12 cellular contexts compared by ENCODE assay signal in genomic region chr9:77916410-77916819, GRCh38.
DNase-seq lines count a peak whose midpoint lies in the region; ATAC-seq, FAIRE-seq and TF ChIP-seq lines count a peak whose summit lies in the region.
"Had no signal": no experiment of that assay in that cellular context is flagged by ENCODE, and none has a peak within 500 bp of the region (broad histone marks: within the 10 kb centered on the region; RNA-seq: fewer than 3 reads in every experiment).

No MANE protein-coding gene starts in this region.

- no TSS peak for BruUV-seq in endothelial cell of umbilical vein (replicated peaks; lab: Mats Ljungman, UMichigan)

- FAIRE-seq in endothelial cell of umbilical vein (lab: Jason Lieb, UNC) = peak; percentile 44
- FAIRE-seq: bronchial epithelial cell had no signal

- POLR2A ChIA-PET in endothelial cell of umbilical vein (lab: Charles Lee) (no interaction called here), SK-N-SH (lab: Yijun Ruan, JAX) (no interaction called here)

- peaks cover 2 to 12% of the 10 kb centered on the region in 2 experiments for H3K36me3 ChIP-seq in endothelial cell of umbilical vein (ENCODE audit: control insufficient read depth in 2 of 2, extremely low read depth in 1 of 2, insufficient read depth in 2 of 2, low read length in 2 of 2)
- peaks cover 17 to 20% of the 10 kb centered on the region in 2 experiments for H3K36me3 ChIP-seq in SK-N-SH (replicated peaks in 1 of 2; ENCODE audit: control insufficient read depth in 1 of 2, insufficient read depth in 2 of 2, low read length in 1 of 2)

- peaks cover 2% of the 10 kb centered on the region for H3K9me1 ChIP-seq in endothelial cell of umbilical vein (replicated peaks; ENCODE audit: control insufficient read depth, extremely low read depth, insufficient read depth, low read length)

- ATAC-seq in HG03520 (IDR thresholded peaks at IDR 0.05; ENCODE audit: unreplicated experiment) (peak; percentile 53), left ventricle myocardium superior (no peak)

- H4K20me1 ChIP-seq in endothelial cell of umbilical vein (replicated peaks; ENCODE audit: control insufficient read depth, extremely low read depth, insufficient read depth, low read length) (no peaks in the 10 kb centered on the region), SK-N-SH (ENCODE audit: insufficient read depth) (no peaks in the 10 kb centered on the region)

- no peak for TF ChIP-seq EP300 in SK-N-SH (IDR thresholded peaks at IDR 0.05; ENCODE audit: borderline replicate concordance in 1 of 2, low read depth in 1 of 2, low read length in 1 of 2)

- H3K4me2 ChIP-seq in endothelial cell of umbilical vein (ENCODE audit: insufficient read depth, low read length) (no peak overlapping the region), SK-N-SH (no peak overlapping the region)

- no peak for TF ChIP-seq POLR2A in endothelial cell of umbilical vein (IDR thresholded peaks at IDR 0.05; ENCODE audit: low read depth, low read length)

- H3K4me3 ChIP-seq in endothelial cell of umbilical vein (replicated peaks in 1 of 3; ENCODE audit: insufficient read depth in 1 of 3, low read depth in 1 of 3, low read length in 3 of 3) (no peak overlapping the region), SK-N-SH (ENCODE audit: low read depth in 2 of 2, low read length in 1 of 2) (no peak overlapping the region)

- dilution Hi-C loops in endothelial cell of umbilical vein (cut with MboI; ENCODE audit: extremely low pct_ligation_motif_present, low sequenced_read_pairs) = no loop called here

- CTCF ChIA-PET in endothelial cell of umbilical vein (lab: Charles Lee) (interaction anchor here (1.8 kb wide), 1 partner anchor 61 kb away, joined by 5 read pairs; no protein-coding TSS in a partner anchor), SK-N-SH (lab: Yijun Ruan, JAX) (interaction anchor here (0.9 to 1.9 kb wide), 2 partner anchors 19 to 119 kb away, joined by 3 to 6 read pairs; no protein-coding TSS in a partner anchor)

- DNase-seq in GM13977 (ENCODE audit: low spot score) = peak; percentile 18
- DNase-seq in GM20000 (ENCODE audit: low spot score) = peak; percentile 19
- peak; percentile 67 for DNase-seq in endothelial cell of umbilical vein (ENCODE audit: low read depth, low spot score)
- DNase-seq in NCI-H146 (lab: John Stamatoyannopoulos, UW) = no peak
- DNase-seq in stimulated activated CD4-positive, alpha-beta T cell treated with anti-CD3 and anti-CD28 coated beads, Interleukin-2, amount 100 ng/mL, for 24 hours = no peak
- DNase-seq in left ventricle myocardium superior = no peak
- no peak for DNase-seq in SK-N-SH
- DNase-seq: Caco-2, KG1, NCI-H69 had no signal

- TF ChIP-seq CTCF in GM13977 (IDR thresholded peaks at IDR 0.05; ENCODE audit: extremely low read depth, insufficient read depth, missing control alignments) (no peak), GM20000 (IDR thresholded peaks at IDR 0.05; ENCODE audit: extremely low read depth, missing control alignments) (no peak), endothelial cell of umbilical vein (IDR thresholded peaks at IDR 0.05; ENCODE audit: extremely low read depth in 1 of 2, insufficient read depth in 1 of 2, low read depth in 1 of 2, low read length in 2 of 2) (no peak), SK-N-SH (IDR thresholded peaks at IDR 0.05) (no peak)

- WGBS in SK-N-SH (ENCODE audit: low lambda C conversion rate) = 93% methylated on average over 4 of the region's 4 CpGs

- H3K27me3 ChIP-seq in endothelial cell of umbilical vein (ENCODE audit: control insufficient read depth in 2 of 2, insufficient read depth in 2 of 2, low read length in 2 of 2) = no peaks in the 10 kb centered on the region
- H3K27me3 ChIP-seq in SK-N-SH (ENCODE audit: insufficient read depth) = no peaks in the 10 kb centered on the region

- H3K79me2 ChIP-seq in endothelial cell of umbilical vein (ENCODE audit: control insufficient read depth, insufficient read depth, low read length) (peaks cover 47% of the 10 kb centered on the region), SK-N-SH (ENCODE audit: insufficient read depth) (peaks cover 42% of the 10 kb centered on the region)

- intact Hi-C loops in endothelial cell of umbilical vein (cut with micrococcal nuclease) (loop anchor here (5.0 kb wide), 1 partner anchor 116 kb away; the partner anchor contains the start of gene GNAQ), left ventricle myocardium superior (cut with micrococcal nuclease) (no loop called here)

- no peaks in the 10 kb centered on the region for H3K9me2 ChIP-seq in SK-N-SH

- no peak for TF ChIP-seq RAD21 in SK-N-SH (IDR thresholded peaks at IDR 0.05; ENCODE audit: low read length)

- peaks cover 14% of the 10 kb centered on the region for H3F3A ChIP-seq in SK-N-SH (replicated peaks; ENCODE audit: insufficient read depth)

- H3K9ac ChIP-seq in endothelial cell of umbilical vein (replicated peaks; ENCODE audit: extremely low read depth, insufficient read depth, low read length) = no peak overlapping the region
- no peak overlapping the region for H3K9ac ChIP-seq in SK-N-SH

- H2AFZ ChIP-seq in endothelial cell of umbilical vein (ENCODE audit: low read depth, low read length) = no peak overlapping the region
- H2AFZ ChIP-seq in SK-N-SH (ENCODE audit: low read depth) = no peak overlapping the region

- H3K4me1 ChIP-seq in endothelial cell of umbilical vein (ENCODE audit: control insufficient read depth, extremely low read depth, insufficient read depth, low read length) = peaks cover 6% of the 10 kb centered on the region
- peaks cover 0 to 4% of the 10 kb centered on the region in 2 experiments; a peak in 2 of 4 replicates for H3K4me1 ChIP-seq in SK-N-SH (ENCODE audit: control insufficient read depth in 1 of 2, insufficient read depth in 2 of 2, low read depth in 1 of 2, low read length in 1 of 2)
- H3K4me1 ChIP-seq: Caco-2 had no signal

- H3K27ac ChIP-seq in endothelial cell of umbilical vein (ENCODE audit: insufficient read depth, low read depth, low read length) (no peak overlapping the region), SK-N-SH (ENCODE audit: low read depth in 2 of 2, low read length in 1 of 2) (no peak overlapping the region)

- H3K9me3 ChIP-seq in endothelial cell of umbilical vein (replicated peaks; ENCODE audit: control insufficient read depth, insufficient read depth, low read length) = no peaks in the 10 kb centered on the region
- no peaks in the 10 kb centered on the region for H3K9me3 ChIP-seq in SK-N-SH
- H3K9me3 ChIP-seq: Caco-2 had no signal

- in situ Hi-C loops in GM13977 (cut with MboI; ENCODE audit: low pct_unique_long_range_greater_than_20kb, low sequenced_read_pairs, unreplicated experiment) = no loop called here

TF ChIP-seq in endothelial cell of umbilical vein, 7 proteins besides CTCF, POLR2A, EP300 and RAD21:
- TF ChIP-seq GATA2 (IDR thresholded peaks at IDR 0.05; ENCODE audit: insufficient read depth, insufficient read length, low read depth, low read length) (no peak), FOS (IDR thresholded peaks at IDR 0.05; ENCODE audit: borderline replicate concordance, insufficient read depth, low read length) (no peak), MYC (IDR thresholded peaks at IDR 0.05; ENCODE audit: low read depth, low read length) (no peak), POLR2AphosphoS5 (IDR thresholded peaks at IDR 0.05; ENCODE audit: insufficient read depth, low read depth, low read length) (no peak), JUN (IDR thresholded peaks at IDR 0.05; ENCODE audit: borderline replicate concordance, insufficient read depth, insufficient read length, low read depth) (no peak), EZH2 (IDR thresholded peaks at IDR 0.05; ENCODE audit: borderline replicate concordance, low read depth, low read length, severe bottlenecking) (no peak)
- TF ChIP-seq, protein P1, sequence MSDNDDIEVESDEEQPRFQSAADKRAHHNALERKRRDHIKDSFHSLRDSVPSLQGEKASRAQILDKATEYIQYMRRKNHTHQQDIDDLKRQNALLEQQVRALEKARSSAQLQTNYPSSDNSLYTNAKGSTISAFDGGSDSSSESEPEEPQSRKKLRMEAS (IDR thresholded peaks at IDR 0.05; ENCODE audit: insufficient read depth, insufficient read length) = no peak
TF ChIP-seq in endothelial cell of umbilical vein: peak in this region for 0.

TF ChIP-seq in SK-N-SH, 30 proteins besides CTCF, POLR2A, EP300 and RAD21 (continues in another document):
- TF ChIP-seq FOSL2 (IDR thresholded peaks at IDR 0.05; ENCODE audit: borderline replicate concordance, low read depth) (no peak), ZBTB33 (IDR thresholded peaks at IDR 0.05; ENCODE audit: borderline replicate concordance, low read depth) (no peak), TEAD4 (IDR thresholded peaks at IDR 0.05; ENCODE audit: borderline replicate concordance, insufficient read depth) (no peak), EZH2phosphoT487 (IDR thresholded peaks at IDR 0.05; ENCODE audit: borderline replicate concordance, low read depth) (no peak), POLR2AphosphoS5 (IDR thresholded peaks at IDR 0.05; ENCODE audit: low read depth, low read length) (no peak), TCF12 (IDR thresholded peaks at IDR 0.05) (no peak), GABPA (IDR thresholded peaks at IDR 0.05; ENCODE audit: low read depth) (no peak), MEF2A (IDR thresholded peaks at IDR 0.05; ENCODE audit: borderline replicate concordance, low read depth) (no peak), MXI1 (IDR thresholded peaks at IDR 0.05; ENCODE audit: low read depth, low read length) (no peak)
- TF ChIP-seq, protein P2, sequence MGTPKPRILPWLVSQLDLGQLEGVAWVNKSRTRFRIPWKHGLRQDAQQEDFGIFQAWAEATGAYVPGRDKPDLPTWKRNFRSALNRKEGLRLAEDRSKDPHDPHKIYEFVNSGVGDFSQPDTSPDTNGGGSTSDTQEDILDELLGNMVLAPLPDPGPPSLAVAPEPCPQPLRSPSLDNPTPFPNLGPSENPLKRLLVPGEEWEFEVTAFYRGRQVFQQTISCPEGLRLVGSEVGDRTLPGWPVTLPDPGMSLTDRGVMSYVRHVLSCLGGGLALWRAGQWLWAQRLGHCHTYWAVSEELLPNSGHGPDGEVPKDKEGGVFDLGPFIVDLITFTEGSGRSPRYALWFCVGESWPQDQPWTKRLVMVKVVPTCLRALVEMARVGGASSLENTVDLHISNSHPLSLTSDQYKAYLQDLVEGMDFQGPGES (IDR thresholded peaks at IDR 0.05; ENCODE audit: low read depth, low read length) = no peak

Comparison
In these comparisons a context has a peak if more than half of its experiments do, and no peak if none do; other contexts are left out.
1. DNase-seq: peak in GM13977 (single experiment), GM20000 (single experiment) and endothelial cell of umbilical vein (single experiment); none in NCI-H146 (single experiment), stimulated activated CD4-positive, alpha-beta T cell treated with anti-CD3 and anti-CD28 coated beads, Interleukin-2, amount 100 ng/mL, for 24 hours (0 of 2), left ventricle myocardium superior (single experiment) and SK-N-SH (single experiment).